Comparison of ENCODE assay signal across 9 cellular contexts in genomic region chr1:210232524-210233215, GRCh38.
DNase-seq lines count a peak whose midpoint lies in the region; ATAC-seq and TF ChIP-seq lines count a peak whose summit lies in the region.
"Had no signal": no experiment of that assay in that cellular context is flagged by ENCODE, and none has a peak within 500 bp of the region (broad histone marks: within the 10 kb centered on the region; RNA-seq: fewer than 3 reads in every experiment).

Gene SERTAD4, plus strand, starts transcription at chr1:210232796. Its CDS starts 5,165 bp downstream, at chr1:210237961.

- ATAC-seq in stimulated activated naive CD8-positive, alpha-beta T cell treated with anti-CD3 and anti-CD28 coated beads, Interleukin-15, Interleukin-2, amounts not matched to agents 100 U/mL and 50 U/mL, for 24 hours: peak; percentile 8
- no peak for ATAC-seq in GM19328 (IDR thresholded peaks at IDR 0.05; ENCODE audit: unreplicated experiment)

- peaks cover 4% of the 10 kb centered on the region for H3K4me1 Mint-ChIP-seq in T-helper 1 cell treated with Interleukin-12 subunit alpha and Interleukin-12 subunit beta and Interleukin-4 antibody, amounts not matched to agents 30 μg/mL and 1 μg/mL, for 36 hours (ENCODE audit: low read depth)

- TF ChIP-seq CTCF in choroid plexus epithelial cell (conservative IDR thresholded peaks at IDR 0.05; ENCODE audit: low read depth, low read length): no peak

- peaks cover 3% of the 10 kb centered on the region for H3K36me3 Mint-ChIP-seq in T-helper 1 cell treated with Interleukin-12 subunit alpha and Interleukin-12 subunit beta and Interleukin-4 antibody, amounts not matched to agents 30 μg/mL and 1 μg/mL, for 36 hours (ENCODE audit: low read depth)

- H3K27me3 Mint-ChIP-seq in T-helper 1 cell treated with Interleukin-12 subunit alpha and Interleukin-12 subunit beta and Interleukin-4 antibody, amounts not matched to agents 30 μg/mL and 1 μg/mL, for 36 hours (ENCODE audit: low read depth): peaks cover 62% of the 10 kb centered on the region

- DNase-seq in T-helper 1 cell (no peak), NCI-H748 (lab: John Stamatoyannopoulos, UW; ENCODE audit: unreplicated experiment) (peak; percentile 87), choroid plexus epithelial cell (ENCODE audit: low read depth) (peak; percentile 10), left kidney (ENCODE audit: low read depth, low spot score) (peak; percentile 89), HUDEP-2 (lab: John Stamatoyannopoulos, UW; ENCODE audit: unreplicated experiment in 76 of 76) (no peak)
- DNase-seq in stimulated activated naive CD8-positive, alpha-beta T cell treated with anti-CD3 and anti-CD28 coated beads, Interleukin-15, Interleukin-2, amounts not matched to agents 100 U/mL and 50 U/mL, for 24 hours: no peak
- DNase-seq: DND-41 had no signal

- peak within 1 kb of the TSS; percentile 25 for H3K4me3 Mint-ChIP-seq in T-helper 1 cell treated with Interleukin-12 subunit alpha and Interleukin-12 subunit beta and Interleukin-4 antibody, amounts not matched to agents 30 μg/mL and 1 μg/mL, for 36 hours

- no peaks in the 10 kb centered on the region for H3K9me3 Mint-ChIP-seq in T-helper 1 cell treated with Interleukin-12 subunit alpha and Interleukin-12 subunit beta and Interleukin-4 antibody, amounts not matched to agents 30 μg/mL and 1 μg/mL, for 36 hours

- no peak within 1 kb of the TSS for H3K27ac Mint-ChIP-seq in T-helper 1 cell treated with Interleukin-12 subunit alpha and Interleukin-12 subunit beta and Interleukin-4 antibody, amounts not matched to agents 30 μg/mL and 1 μg/mL, for 36 hours

- peak within 1 kb of the TSS; percentile 48 for H3K4me3 ChIP-seq in choroid plexus epithelial cell (ENCODE audit: low read depth, low read length)

Comparison
In these comparisons a context has a peak if more than half of its experiments do, and no peak if none do; other contexts are left out.
1. DNase-seq: peak in NCI-H748 (single experiment), choroid plexus epithelial cell (single experiment) and left kidney (single experiment); none in T-helper 1 cell (0 of 5), stimulated activated naive CD8-positive, alpha-beta T cell treated with anti-CD3 and anti-CD28 coated beads, Interleukin-15, Interleukin-2, amounts not matched to agents 100 U/mL and 50 U/mL, for 24 hours (single experiment) and HUDEP-2 (0 of 76).